32 cellular contexts compared by ENCODE assay signal in the genomic region with DNA sequence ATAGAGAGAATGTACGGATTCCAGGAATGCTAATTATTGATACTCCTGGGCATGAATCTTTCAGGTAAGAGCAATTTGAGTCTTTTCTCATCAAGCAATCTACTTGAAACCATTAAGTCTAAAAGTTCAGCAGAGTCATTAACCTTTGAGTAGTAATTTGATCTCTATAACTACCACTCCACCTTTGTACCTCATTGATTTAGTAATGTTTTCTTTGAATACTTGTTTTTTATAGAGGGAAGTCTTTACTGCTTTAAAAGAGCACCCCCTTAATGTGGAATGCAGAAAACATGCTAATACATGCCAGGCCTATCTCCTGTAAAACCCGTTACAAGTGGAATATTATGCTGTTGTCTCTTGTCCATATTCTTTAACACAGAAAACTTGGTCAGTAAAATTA.
"Had no signal": no experiment of that assay in that cellular context is flagged by ENCODE, and none has a peak within 500 bp of the region (broad histone marks: within the 10 kb centered on the region; RNA-seq: fewer than 3 reads in every experiment).

No MANE protein-coding gene starts in this region.

- ATAC-seq: activated T-cell treated with anti-CD3 and anti-CD28 coated beads, Interleukin-2, amount 50 U/mL, for 4 hours had no signal

- H3K4me1 Mint-ChIP-seq: central memory CD8-positive, alpha-beta T cell had no signal

- H3K4me1 ChIP-seq: ascending aorta, Peyer's patch had no signal

- H3K27me3 ChIP-seq: ascending aorta, cardiac muscle cell, MG63, Peyer's patch had no signal

- H3K4me3 Mint-ChIP-seq: activated CD4-positive, alpha-beta T cell treated with anti-CD3 and anti-CD28 coated beads, Interleukin-2, amount 10 ng/mL, durations not matched to agents 7 days and 5 days; activated naive CD4-positive, alpha-beta T cell treated with anti-CD3 and anti-CD28 coated beads, Interleukin-2, amount 10 ng/mL, durations not matched to agents 7 days and 5 days; activated naive CD8-positive, alpha-beta T cell; activated T-cell treated with anti-CD3 and anti-CD28 coated beads, Interleukin-2, amount 50 U/mL, for 4 hours; activated T-helper 1 cell treated with anti-CD3 and anti-CD28 coated beads, Interleukin-12 subunit alpha, Interleukin-12 subunit beta, Interleukin-2, Interleukin-4 antibody, amounts not matched to agents 30 ng/mL and 10 ng/mL and 1 ng/mL, durations not matched to agents 14 hours and 24 hours and 36 hours; central memory CD8-positive, alpha-beta T cell; IgD-negative memory B cell had no signal

- H3K4me3 ChIP-seq: ascending aorta, cardiac muscle cell, MG63, Peyer's patch, SK-N-MC had no signal

- H3K27ac ChIP-seq: ascending aorta, cardiac muscle cell, Peyer's patch, SK-N-MC, WERI-Rb-1 had no signal

- DNase-seq: activated CD4-positive, alpha-beta T cell treated with anti-CD3 and anti-CD28 coated beads, Interleukin-2, amount 10 ng/mL, durations not matched to agents 7 days and 5 days; activated CD4-positive, alpha-beta T cell treated with anti-CD3 and anti-CD28 coated beads, Interleukin-2, amount 50 U/mL, for 48 hours; activated CD8-positive, alpha-beta memory T cell treated with anti-CD3 and anti-CD28 coated beads, Interleukin-2, amount 50 U/mL, for 4 hours; activated gamma-delta T cell treated with Interleukin-2 at 50 U/mL for 16 hours; activated naive CD4-positive, alpha-beta T cell treated with anti-CD3 and anti-CD28 coated beads, Interleukin-2, amount 10 ng/mL, durations not matched to agents 7 days and 5 days; activated T-cell treated with anti-CD3 and anti-CD28 coated beads for 4 hours; activated T-cell treated with anti-CD3 and anti-CD28 coated beads, Interleukin-2, amount 50 U/mL, for 4 hours; amygdala; Karpas-422; KBM-7; MG63; NCI-H1048; NCI-H1417; NCI-H146; NCI-H187; NCI-H2029 treated with DMSO at 0.1 percent for 48 hours; NCI-H2107; NCI-H226; NCI-H446 treated with DMSO at 0.1 percent for 48 hours; NCI-H524; Peyer's patch; RPMI8226; SIG-M5; T1000; WERI-Rb-1 had no signal

- H3K9me3 ChIP-seq: ascending aorta, Peyer's patch had no signal

- H3K27ac Mint-ChIP-seq: activated CD4-positive, alpha-beta T cell treated with anti-CD3 and anti-CD28 coated beads, Interleukin-2, amount 10 ng/mL, durations not matched to agents 7 days and 5 days; activated naive CD4-positive, alpha-beta T cell treated with anti-CD3 and anti-CD28 coated beads, Interleukin-2, amount 10 ng/mL, durations not matched to agents 7 days and 5 days; activated naive CD8-positive, alpha-beta T cell; activated T-helper 1 cell treated with anti-CD3 and anti-CD28 coated beads, Interleukin-12 subunit alpha, Interleukin-12 subunit beta, Interleukin-2, Interleukin-4 antibody, amounts not matched to agents 30 ng/mL and 10 ng/mL and 1 ng/mL, durations not matched to agents 14 hours and 24 hours and 36 hours; IgD-negative memory B cell had no signal

- H3K27me3 Mint-ChIP-seq: activated CD4-positive, alpha-beta T cell treated with anti-CD3 and anti-CD28 coated beads, Interleukin-2, amount 10 ng/mL, durations not matched to agents 7 days and 5 days; activated naive CD4-positive, alpha-beta T cell treated with anti-CD3 and anti-CD28 coated beads, Interleukin-2, amount 10 ng/mL, durations not matched to agents 7 days and 5 days; activated naive CD8-positive, alpha-beta T cell; central memory CD8-positive, alpha-beta T cell; IgD-negative memory B cell had no signal

- H3K9me3 Mint-ChIP-seq: activated CD4-positive, alpha-beta T cell treated with anti-CD3 and anti-CD28 coated beads, Interleukin-2, amount 10 ng/mL, durations not matched to agents 7 days and 5 days; activated naive CD4-positive, alpha-beta T cell treated with anti-CD3 and anti-CD28 coated beads, Interleukin-2, amount 10 ng/mL, durations not matched to agents 7 days and 5 days; activated T-cell treated with anti-CD3 and anti-CD28 coated beads, Interleukin-2, amount 50 U/mL, for 4 hours; activated T-helper 1 cell treated with anti-CD3 and anti-CD28 coated beads, Interleukin-12 subunit alpha, Interleukin-12 subunit beta, Interleukin-2, Interleukin-4 antibody, amounts not matched to agents 30 ng/mL and 10 ng/mL and 1 ng/mL, durations not matched to agents 14 hours and 24 hours and 36 hours; central memory CD8-positive, alpha-beta T cell; IgD-negative memory B cell had no signal
